In the genomic region with DNA sequence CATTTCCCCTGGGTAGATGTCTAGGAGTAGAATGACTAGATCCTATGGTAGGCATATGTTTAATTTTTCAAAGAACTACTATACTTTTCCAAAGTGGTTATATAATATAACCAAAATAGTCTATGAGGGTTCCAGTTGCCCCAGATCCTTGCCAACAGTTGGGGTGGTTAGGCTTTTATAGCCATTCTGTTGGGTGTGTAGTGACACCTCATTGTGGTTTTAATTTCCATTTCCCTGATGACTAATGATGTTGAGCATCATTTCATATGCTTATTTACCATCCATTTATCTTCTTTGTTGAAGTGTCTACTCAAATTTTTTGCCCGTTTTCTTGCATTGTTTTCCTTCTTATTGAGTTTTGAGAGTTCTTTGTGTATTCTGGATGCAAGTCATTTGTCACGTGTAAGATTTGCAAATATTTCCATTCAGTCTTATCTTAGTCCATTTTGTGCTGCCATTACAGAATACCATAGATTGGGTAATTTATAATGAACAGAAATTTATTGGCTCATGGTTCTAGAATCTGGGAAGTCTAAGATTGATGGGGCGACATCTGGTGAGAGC, we compare ENCODE assay signal across 14 cellular contexts. TPM values are rescaled to one million over a fixed set of nuclear protein-coding genes. Genes with fewer than 3 reads are reported as not detected.
DNase-seq lines count a peak whose midpoint lies in the region; ATAC-seq, FAIRE-seq and TF ChIP-seq lines count a peak whose summit lies in the region.
"Had no signal": no experiment of that assay in that cellular context is flagged by ENCODE, and none has a peak within 500 bp of the region (broad histone marks: within the 10 kb centered on the region; RNA-seq: fewer than 3 reads in every experiment).

No MANE protein-coding gene starts in this region.

- H3K27ac ChIP-seq in CD4-positive, CD25-positive, alpha-beta regulatory T cell (ENCODE audit: insufficient read depth, low read length, poor library complexity, severe bottlenecking): peak overlapping the region; percentile 45
- H3K27ac ChIP-seq in CD8-positive, alpha-beta memory T cell (ENCODE audit: low read depth, low read length): peak overlapping the region; percentile 53
- no peak overlapping the region for H3K27ac ChIP-seq in GM12878 (ENCODE audit: control insufficient read depth, insufficient read depth)
- H3K27ac ChIP-seq: adrenal gland, KMS-11 had no signal

- H3K9ac ChIP-seq in GM12878 (ENCODE audit: control insufficient read depth, insufficient read depth, low read length): no peak overlapping the region
- H3K9ac ChIP-seq: KMS-11 had no signal

- H3K27me3 ChIP-seq in CD4-positive, CD25-positive, alpha-beta regulatory T cell (ENCODE audit: control insufficient read depth, insufficient read depth, low read length): no peaks in the 10 kb centered on the region
- H3K27me3 ChIP-seq in CD8-positive, alpha-beta memory T cell (ENCODE audit: insufficient read depth, low read length, poor library complexity, severe bottlenecking): no peaks in the 10 kb centered on the region
- no peaks in the 10 kb centered on the region for H3K27me3 ChIP-seq in GM12878 (replicated peaks in 1 of 2; ENCODE audit: control insufficient read depth in 2 of 2, insufficient read depth in 2 of 2, low read length in 1 of 2)
- H3K27me3 ChIP-seq: adrenal gland had no signal

- POLR2A ChIA-PET in CD8-positive, alpha-beta memory T cell (lab: Charles Lee): interaction anchor here (0.7 kb wide), 1 partner anchor 647 kb away, joined by 18 read pairs; no protein-coding TSS in a partner anchor
- POLR2A ChIA-PET in GM12878 (lab: Charles Lee): interaction anchor here (0.6 to 0.7 kb wide), 3 partner anchors 18 to 318 kb away, joined by 3 to 10 read pairs (median 5); no protein-coding TSS in a partner anchor

- peak; percentile 25 to 70 (median 40) for DNase-seq in CD4-positive, CD25-positive, alpha-beta regulatory T cell
- DNase-seq in CD8-positive, alpha-beta memory T cell: peak in 4 of 5 donors; percentile 16 to 75 (median 55)
- DNase-seq in T follicular helper cell (ENCODE audit: low read depth) (peak; percentile 23), GM12878 (ENCODE audit: low read depth, low spot score) (no peak), AML-193 (lab: John Stamatoyannopoulos, UW) (no peak)
- DNase-seq: adrenal gland; NCI-H526 treated with DMSO at 0.1 percent for 48 hours; stimulated activated naive B cell treated with anti-CD40 and anti-IgM and Interleukin-4, amounts not matched to agents 10 μg/mL and 1 μg/mL and 100 μg/mL, for 72 hours had no signal

- TF ChIP-seq RAD21 in GM12878 (IDR thresholded peaks at IDR 0.05; ENCODE audit: insufficient read depth, low read depth, low read length): no peak

- intact Hi-C loops in GM12878 (cut with micrococcal nuclease; ENCODE audit: unreplicated experiment): no loop called here

- SMC1A ChIA-PET in GM12878 (lab: Charles Lee; ENCODE audit: uncharacterized antibody, unreplicated experiment): interaction anchor here (3.6 to 6.4 kb wide), 2 partner anchors 11 to 114 kb away, joined by 9 to 39 read pairs; no protein-coding TSS in a partner anchor

- 99% methylated on average over 3 of the region's 3 CpGs for WGBS in GM12878 (ENCODE audit: insufficient coverage, insufficient replicate concordance, low lambda C conversion rate, missing lambda C conversion rate)

- FAIRE-seq in GM12878 (lab: Jason Lieb, UNC): no peak
- FAIRE-seq: endothelial cell of umbilical vein, H1 had no signal

- CTCF ChIA-PET in CD8-positive, alpha-beta memory T cell (lab: Charles Lee): no interaction called here
- CTCF ChIA-PET in GM12878 (lab: Yijun Ruan, JAX): interaction anchor here (1.0 kb wide), 2 partner anchors 11 to 446 kb away, joined by 3 to 4 read pairs; no protein-coding TSS in a partner anchor

- no peaks in the 10 kb centered on the region for H3K36me3 ChIP-seq in CD4-positive, CD25-positive, alpha-beta regulatory T cell (ENCODE audit: control insufficient read depth, insufficient read depth, low read length)
- no peaks in the 10 kb centered on the region for H3K36me3 ChIP-seq in CD8-positive, alpha-beta memory T cell (ENCODE audit: insufficient read depth, low read length)
- H3K36me3 ChIP-seq in GM12878 (ENCODE audit: control insufficient read depth in 2 of 2, insufficient read depth in 2 of 2, low read length in 1 of 2): no peaks in the 10 kb centered on the region
- H3K36me3 ChIP-seq: adrenal gland had no signal

- no peak for TF ChIP-seq CTCF in GM12878 (IDR thresholded peaks at IDR 0.05 in 2 of 3, conservative IDR thresholded peaks at IDR 0.05 in 1 of 3; ENCODE audit: control insufficient read depth in 2 of 3, extremely low read depth in 1 of 3, insufficient read depth in 1 of 3, low read depth in 3 of 3, low read length in 3 of 3)

- H3K4me3 Mint-ChIP-seq in CD4-positive, CD25-positive, alpha-beta regulatory T cell: peak overlapping the region; percentile 30 to 85 (median 64)
- H3K4me3 Mint-ChIP-seq in CD8-positive, alpha-beta memory T cell: peak overlapping the region; percentile 72 to 98 (median 76)
- H3K4me3 Mint-ChIP-seq: stimulated activated naive B cell treated with anti-CD40 and anti-IgM and Interleukin-4, amounts not matched to agents 10 μg/mL and 1 μg/mL and 100 μg/mL, for 72 hours had no signal

- peak; percentile 29 for ATAC-seq in CD4-positive, CD25-positive, alpha-beta regulatory T cell (ENCODE audit: low read depth in 2 of 2)
- ATAC-seq in GM12878 (no peak), GM19328 (IDR thresholded peaks at IDR 0.05; ENCODE audit: unreplicated experiment) (no peak), GM21447 (IDR thresholded peaks at IDR 0.05; ENCODE audit: unreplicated experiment) (no peak), HG03280 (IDR thresholded peaks at IDR 0.05; ENCODE audit: unreplicated experiment) (no peak)
- ATAC-seq: stimulated activated naive B cell treated with anti-CD40 and anti-IgM and Interleukin-4, amounts not matched to agents 10 μg/mL and 1 μg/mL and 100 μg/mL, for 72 hours had no signal

- no peaks in the 10 kb centered on the region for H4K20me1 ChIP-seq in GM12878 (ENCODE audit: control insufficient read depth, insufficient read depth)

- H3K4me3 ChIP-seq in CD4-positive, CD25-positive, alpha-beta regulatory T cell (ENCODE audit: low read depth, low read length): peak overlapping the region; percentile 97
- no peak overlapping the region for H3K4me3 ChIP-seq in CD8-positive, alpha-beta memory T cell (ENCODE audit: low read length)
- H3K4me3 ChIP-seq in GM12878: no peak overlapping the region
- H3K4me3 ChIP-seq: adrenal gland had no signal

- peaks cover 74% of the 10 kb centered on the region for H3K4me1 ChIP-seq in CD4-positive, CD25-positive, alpha-beta regulatory T cell (ENCODE audit: control insufficient read depth, insufficient read depth, low read length, poor library complexity, severe bottlenecking)
- H3K4me1 ChIP-seq in CD8-positive, alpha-beta memory T cell (ENCODE audit: insufficient read depth, low read length): peaks cover 67% of the 10 kb centered on the region
- H3K4me1 ChIP-seq in GM12878 (ENCODE audit: control insufficient read depth, insufficient read depth, low read length): peaks cover 4% of the 10 kb centered on the region

- TF ChIP-seq POLR2A in GM12878 (IDR thresholded peaks at IDR 0.05; ENCODE audit: low read depth, low read length): no peak

- H3K4me1 Mint-ChIP-seq in CD4-positive, CD25-positive, alpha-beta regulatory T cell: peaks cover 41 to 79% (median 50%) of the 10 kb centered on the region in 4 donors
- peaks cover 64 to 84% (median 78%) of the 10 kb centered on the region in 3 donors for H3K4me1 Mint-ChIP-seq in CD8-positive, alpha-beta memory T cell

- TF ChIP-seq EP300 in GM12878 (IDR thresholded peaks at IDR 0.05; ENCODE audit: borderline replicate concordance in 1 of 2, control insufficient read depth in 1 of 2, low read depth in 2 of 2, low read length in 2 of 2): no peak

- peaks cover 9% of the 10 kb centered on the region for H3K36me3 Mint-ChIP-seq in CD4-positive, CD25-positive, alpha-beta regulatory T cell
- H3K36me3 Mint-ChIP-seq in CD8-positive, alpha-beta memory T cell: peaks cover 4 to 21% (median 8%) of the 10 kb centered on the region in 3 donors

- in situ Hi-C loops in GM12878 (cut with MboI): no loop called here

- H3K9me3 ChIP-seq in CD4-positive, CD25-positive, alpha-beta regulatory T cell (ENCODE audit: control insufficient read depth in 2 of 2, low read length in 2 of 2): no peaks in the 10 kb centered on the region
- no peaks in the 10 kb centered on the region for H3K9me3 ChIP-seq in CD8-positive, alpha-beta memory T cell (ENCODE audit: low read length)
- H3K9me3 ChIP-seq in GM12878 (replicated peaks; ENCODE audit: control insufficient read depth, insufficient read depth, low read length): no peaks in the 10 kb centered on the region
- H3K9me3 ChIP-seq: adrenal gland had no signal

- H3K9me3 Mint-ChIP-seq in CD4-positive, CD25-positive, alpha-beta regulatory T cell: peaks cover 0 to 4% (median 0%) of the 10 kb centered on the region in 7 donors
- peaks cover 0 to 9% (median 0%) of the 10 kb centered on the region in 5 donors for H3K9me3 Mint-ChIP-seq in CD8-positive, alpha-beta memory T cell

- BruUV-seq in GM12878 (replicated peaks; lab: Mats Ljungman, UMichigan): no TSS peak

- H3K27ac Mint-ChIP-seq in CD4-positive, CD25-positive, alpha-beta regulatory T cell: peak overlapping the region; percentile 74 to 97 (median 81)
- H3K27ac Mint-ChIP-seq in CD8-positive, alpha-beta memory T cell: peak overlapping the region; percentile 91 to 97 (median 95)
- H3K27ac Mint-ChIP-seq: stimulated activated naive B cell treated with anti-CD40 and anti-IgM and Interleukin-4, amounts not matched to agents 10 μg/mL and 1 μg/mL and 100 μg/mL, for 72 hours had no signal

- RAD21 ChIA-PET in GM12878 (lab: Charles Lee; ENCODE audit: unreplicated experiment): interaction anchor here (0.8 kb wide), 1 partner anchor 17 kb away, joined by 3 read pairs; no protein-coding TSS in a partner anchor

- no peak overlapping the region for H3K4me2 ChIP-seq in GM12878 (ENCODE audit: control insufficient read depth, insufficient read depth)
- H3K4me2 ChIP-seq: KMS-11 had no signal

- no peak overlapping the region for H2AFZ ChIP-seq in GM12878 (ENCODE audit: control insufficient read depth, low read depth, low read length)

- peaks cover 83% of the 10 kb centered on the region for H3K79me2 ChIP-seq in GM12878 (ENCODE audit: control insufficient read depth, insufficient read depth, low read length)

- H3K27me3 Mint-ChIP-seq in CD4-positive, CD25-positive, alpha-beta regulatory T cell: no peaks in the 10 kb centered on the region
- H3K27me3 Mint-ChIP-seq in CD8-positive, alpha-beta memory T cell: peaks cover 0 to 1% of the 10 kb centered on the region in 2 donors

RNA-seq across cellular contexts. Expression of a gene that starts 4.7 kb away (rescaled TPM):
- 348 TPM for total RNA-seq in CD4-positive, CD25-positive, alpha-beta regulatory T cell
- polyA plus RNA-seq in CD4-positive, CD25-positive, alpha-beta regulatory T cell: 10 to 100 TPM; 25.6 to 44.9 (median 32.2) TPM
- total RNA-seq in CD8-positive, alpha-beta memory T cell: 10 to 100 TPM; 45.2 to 45.6 TPM
- 104 TPM for polyA plus RNA-seq in CD8-positive, alpha-beta memory T cell
- 131 and 154 TPM in 2 replicates for total RNA-seq in GM12878 (2013; cell fraction: nucleolus; rRNA removed)
- total RNA-seq in GM12878 (2014; rRNA removed) (45.6 and 45.7 TPM in 2 replicates), GM12878 (2014; rRNA removed; fragmentation: Illumina TruSeq; extraction: Trizol) (49.9 and 55.3 TPM in 2 replicates), GM12878 (2021) (47.8 and 52.7 TPM in 2 replicates)
- polyA plus RNA-seq in GM12878 (2011; ENCODE audit: low read depth): 33.3 TPM
- polyA plus RNA-seq in GM12878 (2011; rRNA removed) (10.8 and 12.7 TPM in 2 replicates), GM12878 (2014; fragmentation: Illumina TruSeq; extraction: Trizol) (35.3 and 37.0 TPM in 2 replicates), GM12878 (2014; fragmentation: Nextera tagmentation; extraction: Ambion mirVana) (1 to 10 TPM; 2.1 to 4.6 TPM), GM12878 (2014; rRNA removed) (29.0 and 35.1 TPM in 2 replicates), GM12878 (2016; fragmentation: Nextera tagmentation; extraction: Ambion mirVana) (10 to 100 TPM; 39.2 to 40.3 TPM)
- polyA plus RNA-seq in GM12878 (2011; cell fraction: cytosol; rRNA removed): 14.3 and 19.4 TPM in 2 replicates
- polyA plus RNA-seq in GM12878 (2011; cell fraction: nucleus; rRNA removed): 58.4 and 96.8 TPM in 2 replicates
- 48.3 and 54.5 TPM in 2 replicates for polyA plus RNA-seq in GM12878 (2012)
- 74.2 and 79.7 TPM in 2 replicates for polyA minus RNA-seq in GM12878 (2011; rRNA and poly(A)+ RNA removed)
- 13.0 and 14.6 TPM in 2 replicates for polyA minus RNA-seq in GM12878 (2011; cell fraction: cytosol; rRNA and poly(A)+ RNA removed)
- polyA minus RNA-seq in GM12878 (2011; cell fraction: nucleus; rRNA and poly(A)+ RNA removed): 85.0 and 172 TPM in 2 replicates

Comparison
In these comparisons a context has a peak if more than half of its experiments do, and no peak if none do; other contexts are left out.
1. ATAC-seq: peak in CD4-positive, CD25-positive, alpha-beta regulatory T cell (2 of 2); none in GM12878 (single experiment), GM19328 (single experiment), GM21447 (single experiment) and HG03280 (single experiment).
2. DNase-seq: peak in CD4-positive, CD25-positive, alpha-beta regulatory T cell (3 of 3), CD8-positive, alpha-beta memory T cell (4 of 5) and T follicular helper cell (single experiment); none in GM12878 (single experiment) and AML-193 (0 of 2).